11 cellular contexts compared by ENCODE assay signal in the genomic region with DNA sequence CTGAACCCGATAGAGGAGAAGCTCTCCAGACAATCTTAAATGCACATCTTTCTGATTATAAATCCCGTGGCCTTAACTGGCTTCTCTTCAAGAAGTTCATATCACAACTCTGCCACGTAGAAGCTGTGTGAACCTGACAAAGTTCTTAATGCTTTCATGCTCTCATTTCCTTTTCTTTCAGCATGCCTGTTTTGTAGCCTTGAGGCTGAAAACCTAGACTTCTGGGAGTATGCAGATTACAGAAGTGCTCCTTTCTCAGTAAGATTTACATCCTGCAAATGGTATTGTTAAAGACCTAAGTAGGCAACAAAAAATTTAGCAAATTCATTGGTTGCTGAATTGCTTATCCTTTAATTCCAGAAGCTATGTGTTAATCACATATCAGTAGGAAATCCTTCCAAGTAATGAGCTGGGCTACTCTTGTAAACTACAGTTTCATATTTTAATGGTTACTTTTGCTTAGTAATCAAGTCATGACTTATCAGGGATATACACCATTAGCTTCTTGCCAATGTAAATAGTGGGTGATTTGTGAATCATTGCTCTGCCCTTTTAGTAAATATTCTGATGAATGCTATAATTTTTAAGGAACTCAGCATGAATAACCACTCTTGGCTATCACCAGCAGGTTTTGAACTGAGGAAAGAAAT.
DNase-seq lines count a peak whose midpoint lies in the region; ATAC-seq and TF ChIP-seq lines count a peak whose summit lies in the region.
"Had no signal": no experiment of that assay in that cellular context is flagged by ENCODE, and none has a peak within 500 bp of the region (broad histone marks: within the 10 kb centered on the region; RNA-seq: fewer than 3 reads in every experiment).

No MANE protein-coding gene starts in this region.

- no peaks in the 10 kb centered on the region for H3K27me3 ChIP-seq in HUES64 (ENCODE audit: insufficient read depth, low read length)
- H3K27me3 ChIP-seq in left lung: no peaks in the 10 kb centered on the region
- H3K27me3 ChIP-seq: tibial artery had no signal

- H3K4me3 ChIP-seq in HUES64 (ENCODE audit: low read length) (no peak overlapping the region), astrocyte of the spinal cord (ENCODE audit: low read depth, low read length) (no peak overlapping the region), left lung (no peak overlapping the region)
- H3K4me3 ChIP-seq: tibial artery had no signal

- H3K4me1 ChIP-seq in HUES64 (ENCODE audit: insufficient read depth, low read length) (peaks cover 17% of the 10 kb centered on the region), left lung (no peaks in the 10 kb centered on the region)

- DNase-seq in AG09319 (ENCODE audit: extremely low read depth, low read depth) (peak; percentile 62), astrocyte of the spinal cord (ENCODE audit: low read depth, low spot score) (peak; percentile 84), left lung (no peak), HEK293T (ENCODE audit: extremely low spot score) (no peak)
- DNase-seq in activated T-cell treated with anti-CD3 and anti-CD28 coated beads, Interleukin-2, amount 50 U/mL, for 24 hours: no peak
- DNase-seq in activated naive CD4-positive, alpha-beta T cell treated with anti-CD3 and anti-CD28 coated beads, Interleukin-2, amount 50 U/mL, for 72 hours (ENCODE audit: low spot score in 2 of 2): no peak
- DNase-seq: COR-L47, tibial artery had no signal

- no peak overlapping the region for H3K4me3 Mint-ChIP-seq in activated T-cell treated with anti-CD3 and anti-CD28 coated beads, Interleukin-2, amount 50 U/mL, for 24 hours
- H3K4me3 Mint-ChIP-seq: dendritic cell treated with granulocyte-macrophage colony-stimulating factor and Interleukin-4, amounts not matched to agents 40 ng/mL and 50 ng/mL, for 4 days had no signal

- peak; percentile 66 for ATAC-seq in left lung
- ATAC-seq in GM18870 (IDR thresholded peaks at IDR 0.05; ENCODE audit: unreplicated experiment): no peak
- ATAC-seq in activated naive CD4-positive, alpha-beta T cell treated with anti-CD3 and anti-CD28 coated beads, Interleukin-2, amount 50 U/mL, for 72 hours: no peak

- H3K27ac ChIP-seq in HUES64 (ENCODE audit: low read depth, low read length) (peak overlapping the region; percentile 32; the same call in 1 of the 2 replicates), left lung (no peak overlapping the region)
- H3K27ac ChIP-seq: tibial artery had no signal

- POLR2A ChIA-PET in HEK293T (lab: Yijun Ruan, JAX): no interaction called here

- H3K36me3 Mint-ChIP-seq in activated T-cell treated with anti-CD3 and anti-CD28 coated beads, Interleukin-2, amount 50 U/mL, for 24 hours (ENCODE audit: low read depth): no peaks in the 10 kb centered on the region
- H3K36me3 Mint-ChIP-seq in activated naive CD4-positive, alpha-beta T cell treated with anti-CD3 and anti-CD28 coated beads, Interleukin-2, amount 50 U/mL, for 72 hours: no peaks in the 10 kb centered on the region

- H3K36me3 ChIP-seq in HUES64 (ENCODE audit: insufficient read depth, low read length): no peaks in the 10 kb centered on the region
- H3K36me3 ChIP-seq in left lung: no peaks in the 10 kb centered on the region
- H3K36me3 ChIP-seq: tibial artery had no signal

- H3K27ac Mint-ChIP-seq in activated T-cell treated with anti-CD3 and anti-CD28 coated beads, Interleukin-2, amount 50 U/mL, for 24 hours: no peak overlapping the region
- H3K27ac Mint-ChIP-seq in activated naive CD4-positive, alpha-beta T cell treated with anti-CD3 and anti-CD28 coated beads, Interleukin-2, amount 50 U/mL, for 72 hours: no peak overlapping the region
- H3K27ac Mint-ChIP-seq: dendritic cell treated with granulocyte-macrophage colony-stimulating factor and Interleukin-4, amounts not matched to agents 40 ng/mL and 50 ng/mL, for 4 days had no signal

- no peak overlapping the region for H3K9ac ChIP-seq in HUES64 (ENCODE audit: low read depth, low read length)

- in situ Hi-C loops in astrocyte of the spinal cord (cut with HindIII; ENCODE audit: low sequenced_read_pairs): no loop called here

- intact Hi-C loops in left lung (cut with DNase I): no loop called here

- CTCF ChIA-PET in HEK293T (lab: Yijun Ruan, JAX): no interaction called here

- no peaks in the 10 kb centered on the region for H3K27me3 Mint-ChIP-seq in activated T-cell treated with anti-CD3 and anti-CD28 coated beads, Interleukin-2, amount 50 U/mL, for 24 hours
- H3K27me3 Mint-ChIP-seq: dendritic cell treated with granulocyte-macrophage colony-stimulating factor and Interleukin-4, amounts not matched to agents 40 ng/mL and 50 ng/mL, for 4 days had no signal

- no peaks in the 10 kb centered on the region for H3K4me1 Mint-ChIP-seq in activated T-cell treated with anti-CD3 and anti-CD28 coated beads, Interleukin-2, amount 50 U/mL, for 24 hours (ENCODE audit: low read depth)

- H3K9me3 Mint-ChIP-seq in activated T-cell treated with anti-CD3 and anti-CD28 coated beads, Interleukin-2, amount 50 U/mL, for 24 hours: peaks cover 3% of the 10 kb centered on the region
- H3K9me3 Mint-ChIP-seq in activated naive CD4-positive, alpha-beta T cell treated with anti-CD3 and anti-CD28 coated beads, Interleukin-2, amount 50 U/mL, for 72 hours: peaks cover 0 to 6% of the 10 kb centered on the region in 2 donors

- H3K9me3 ChIP-seq in HUES64 (ENCODE audit: insufficient read depth, low read depth, low read length): no peaks in the 10 kb centered on the region
- H3K9me3 ChIP-seq in left lung: no peaks in the 10 kb centered on the region
- H3K9me3 ChIP-seq: tibial artery had no signal

- no peak for TF ChIP-seq CTCF in AG09319 (IDR thresholded peaks at IDR 0.05; ENCODE audit: low read depth, low read length)
- no peak for TF ChIP-seq CTCF in astrocyte of the spinal cord (IDR thresholded peaks at IDR 0.05; ENCODE audit: low read depth, low read length)
- no peak for TF ChIP-seq CTCF in left lung (IDR thresholded peaks at IDR 0.05)

- 51% methylated on average over 3 of the region's 3 CpGs for WGBS in HUES64

TF ChIP-seq in HEK293T, 16 proteins besides CTCF, POLR2A, EP300 and RAD21:
- no peak for TF ChIP-seq L3MBTL2 (conservative IDR thresholded peaks at IDR 0.05)
- TF ChIP-seq HDGF (IDR thresholded peaks at IDR 0.05; ENCODE audit: borderline replicate concordance): no peak
- TF ChIP-seq ELF4 (IDR thresholded peaks at IDR 0.05): no peak
- TF ChIP-seq CTBP1 (IDR thresholded peaks at IDR 0.05; ENCODE audit: borderline replicate concordance): no peak
- TF ChIP-seq NFRKB (IDR thresholded peaks at IDR 0.05): no peak
- TF ChIP-seq SP1 (IDR thresholded peaks at IDR 0.05): no peak
- no peak for TF ChIP-seq FOXM1 (IDR thresholded peaks at IDR 0.05; ENCODE audit: borderline replicate concordance)
- TF ChIP-seq LEF1 (IDR thresholded peaks at IDR 0.05; ENCODE audit: borderline replicate concordance): no peak
- no peak for TF ChIP-seq SUZ12 (IDR thresholded peaks at IDR 0.05)
- TF ChIP-seq, protein P1, sequence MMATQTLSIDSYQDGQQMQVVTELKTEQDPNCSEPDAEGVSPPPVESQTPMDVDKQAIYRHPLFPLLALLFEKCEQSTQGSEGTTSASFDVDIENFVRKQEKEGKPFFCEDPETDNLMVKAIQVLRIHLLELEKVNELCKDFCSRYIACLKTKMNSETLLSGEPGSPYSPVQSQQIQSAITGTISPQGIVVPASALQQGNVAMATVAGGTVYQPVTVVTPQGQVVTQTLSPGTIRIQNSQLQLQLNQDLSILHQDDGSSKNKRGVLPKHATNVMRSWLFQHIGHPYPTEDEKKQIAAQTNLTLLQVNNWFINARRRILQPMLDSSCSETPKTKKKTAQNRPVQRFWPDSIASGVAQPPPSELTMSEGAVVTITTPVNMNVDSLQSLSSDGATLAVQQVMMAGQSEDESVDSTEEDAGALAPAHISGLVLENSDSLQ (IDR thresholded peaks at IDR 0.05): no peak
- TF ChIP-seq FOXK2 (IDR thresholded peaks at IDR 0.05): no peak
- TF ChIP-seq ZNF384 (IDR thresholded peaks at IDR 0.05): no peak
- TF ChIP-seq BHLHE40 (IDR thresholded peaks at IDR 0.05; ENCODE audit: borderline replicate concordance): no peak
- no peak for TF ChIP-seq TARDBP (IDR thresholded peaks at IDR 0.05)
- TF ChIP-seq FOXA1 (IDR thresholded peaks at IDR 0.05): no peak
- no peak for TF ChIP-seq ARNT (IDR thresholded peaks at IDR 0.05)
TF ChIP-seq in HEK293T: peak in this region for 0.

Comparison
In these comparisons a context has a peak if more than half of its experiments do, and no peak if none do; other contexts are left out.
1. DNase-seq: peak in AG09319 (single experiment) and astrocyte of the spinal cord (single experiment); none in left lung (0 of 2), HEK293T (single experiment), activated T-cell treated with anti-CD3 and anti-CD28 coated beads, Interleukin-2, amount 50 U/mL, for 24 hours (single experiment) and activated naive CD4-positive, alpha-beta T cell treated with anti-CD3 and anti-CD28 coated beads, Interleukin-2, amount 50 U/mL, for 72 hours (0 of 2).